Comparison of ENCODE assay signal across 33 cellular contexts in genomic region chr18:31112804-31113203, GRCh38. TPM values are rescaled to one million over a fixed set of nuclear protein-coding genes. Genes with fewer than 3 reads are reported as not detected.
"Had no signal": no experiment of that assay in that cellular context is flagged by ENCODE, and none has a peak within 500 bp of the region (broad histone marks: within the 10 kb centered on the region; RNA-seq: fewer than 3 reads in every experiment).

No MANE protein-coding gene starts in this region.

- H3K36me3 ChIP-seq: MG63, Peyer's patch, SJSA1 had no signal

- DNase-seq: Kasumi-1, MG63, NCI-H1048, NCI-H1092 treated with DMSO at 0.1 percent for 48 hours, NCI-H1105 treated with DMSO at 0.1 percent for 48 hours, NCI-H1417, NCI-H1436, NCI-H146, NCI-H1694, NCI-H187, NCI-H1930, NCI-H2029 treated with DMSO at 0.1 percent for 48 hours, NCI-H2081 treated with DMSO at 0.1 percent for 48 hours, NCI-H2107, NCI-H2171, NCI-H226, NCI-H446 treated with DMSO at 0.1 percent for 48 hours, NCI-H510A, NCI-H524, NCI-H526, NCI-H69, NCI-H748 treated with DMSO at 0.1 percent for 48 hours, NCI-H82, PC-3, Peyer's patch, Right ventricle myocardium superior, RPMI8226, SHP77 treated with DMSO at 0.1 percent for 48 hours, SK-N-SH, SW 1271 had no signal

- H3K27me3 ChIP-seq: MG63, Peyer's patch, SJSA1 had no signal

- ATAC-seq: PC-3 had no signal

- H3K4me1 ChIP-seq: Peyer's patch, SJSA1 had no signal

- H3K4me2 ChIP-seq: SK-N-SH had no signal

- H3K9me2 ChIP-seq: SK-N-SH had no signal

- H3K9me3 ChIP-seq: MG63, Peyer's patch, SJSA1, SK-N-SH had no signal

- H3K4me3 ChIP-seq: MG63, Peyer's patch, SJSA1 had no signal

- H3K27ac ChIP-seq: Peyer's patch, SJSA1 had no signal

RNA-seq across cellular contexts. Expression of gene DSC2, which starts 10.6 kb away (rescaled TPM):
- total RNA-seq: M059J, OCI-LY7 had no signal
- polyA plus RNA-seq: SK-N-SH had no signal

RNA-seq across cellular contexts. Expression of gene DSC1, which starts 49.9 kb away (rescaled TPM):
- total RNA-seq: M059J, OCI-LY7, PC-3, SJSA1 had no signal
- polyA plus RNA-seq: SK-N-SH had no signal
